Comparison of ENCODE assay signal across 1 cellular context in the genomic region with DNA sequence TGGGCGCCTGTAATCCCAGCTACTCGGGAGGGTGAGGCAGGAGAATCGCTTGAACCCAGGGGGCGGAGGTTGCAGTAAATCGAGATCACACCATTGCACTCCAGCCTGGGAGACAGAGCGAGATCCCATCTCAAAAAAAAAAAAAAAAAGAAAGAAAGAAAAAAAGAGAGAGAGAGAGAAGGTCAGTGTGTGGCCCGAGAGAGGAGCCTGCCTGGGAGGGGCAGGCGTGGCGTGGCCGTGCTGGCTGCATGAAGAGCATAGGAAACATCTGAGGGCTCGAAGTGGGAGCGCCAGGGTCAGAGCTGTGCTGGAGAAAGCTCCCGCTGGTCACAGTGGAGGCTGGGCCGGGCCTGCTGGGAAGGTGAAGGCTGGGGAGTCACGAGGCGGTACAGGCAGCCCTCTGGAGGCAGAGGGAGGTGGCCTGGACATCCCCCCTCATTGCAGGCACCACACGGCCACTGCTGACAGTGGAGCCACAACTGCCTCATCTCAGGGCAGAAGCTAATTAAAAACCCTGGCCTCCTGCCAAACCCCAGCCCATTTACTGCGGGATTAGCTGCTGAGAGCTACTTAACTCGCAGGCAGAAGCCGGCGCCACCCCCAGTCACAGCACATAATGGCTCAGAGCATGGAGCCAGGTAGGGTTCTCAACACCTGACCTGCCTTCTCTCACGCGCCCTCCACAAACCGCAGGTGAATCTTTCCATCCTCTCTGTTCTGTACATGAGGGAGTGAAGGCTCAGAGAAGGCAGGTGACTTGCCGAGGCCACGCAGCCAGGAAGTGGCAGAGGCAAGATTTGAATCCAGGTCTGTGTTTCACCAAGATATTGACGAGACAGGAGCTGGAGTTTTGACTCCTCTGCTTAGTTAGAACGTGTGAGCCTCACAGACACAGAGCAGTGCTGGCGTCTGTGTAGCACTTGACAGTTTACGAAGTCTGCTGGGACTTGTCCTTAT.
TF ChIP-seq lines count a peak whose summit lies in the region.

No MANE protein-coding gene starts in this region.

TF ChIP-seq in K562, 482 proteins besides CTCF, POLR2A, EP300 and RAD21 (continued from another document):
- TF ChIP-seq, protein P1, sequence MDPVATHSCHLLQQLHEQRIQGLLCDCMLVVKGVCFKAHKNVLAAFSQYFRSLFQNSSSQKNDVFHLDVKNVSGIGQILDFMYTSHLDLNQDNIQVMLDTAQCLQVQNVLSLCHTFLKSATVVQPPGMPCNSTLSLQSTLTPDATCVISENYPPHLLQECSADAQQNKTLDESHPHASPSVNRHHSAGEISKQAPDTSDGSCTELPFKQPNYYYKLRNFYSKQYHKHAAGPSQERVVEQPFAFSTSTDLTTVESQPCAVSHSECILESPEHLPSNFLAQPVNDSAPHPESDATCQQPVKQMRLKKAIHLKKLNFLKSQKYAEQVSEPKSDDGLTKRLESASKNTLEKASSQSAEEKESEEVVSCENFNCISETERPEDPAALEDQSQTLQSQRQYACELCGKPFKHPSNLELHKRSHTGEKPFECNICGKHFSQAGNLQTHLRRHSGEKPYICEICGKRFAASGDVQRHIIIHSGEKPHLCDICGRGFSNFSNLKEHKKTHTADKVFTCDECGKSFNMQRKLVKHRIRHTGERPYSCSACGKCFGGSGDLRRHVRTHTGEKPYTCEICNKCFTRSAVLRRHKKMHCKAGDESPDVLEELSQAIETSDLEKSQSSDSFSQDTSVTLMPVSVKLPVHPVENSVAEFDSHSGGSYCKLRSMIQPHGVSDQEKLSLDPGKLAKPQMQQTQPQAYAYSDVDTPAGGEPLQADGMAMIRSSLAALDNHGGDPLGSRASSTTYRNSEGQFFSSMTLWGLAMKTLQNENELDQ (CRISPR knock-in tag; IDR thresholded peaks at IDR 0.05; ENCODE audit: borderline replicate concordance), result no peak
- no peak for TF ChIP-seq SLC30A9 (CRISPR knock-in tag; IDR thresholded peaks at IDR 0.05)
- TF ChIP-seq GABPA (tag; conservative IDR thresholded peaks at IDR 0.05; ENCODE audit: low read depth), result no peak
- TF ChIP-seq ZNF134 (CRISPR knock-in tag; conservative IDR thresholded peaks at IDR 0.05), result peak; percentile 73; the same call in 1 of the 2 replicates
- no peak for TF ChIP-seq RBFOX2 (IDR thresholded peaks at IDR 0.05; ENCODE audit: low read depth, low read length)
- TF ChIP-seq, protein P2, sequence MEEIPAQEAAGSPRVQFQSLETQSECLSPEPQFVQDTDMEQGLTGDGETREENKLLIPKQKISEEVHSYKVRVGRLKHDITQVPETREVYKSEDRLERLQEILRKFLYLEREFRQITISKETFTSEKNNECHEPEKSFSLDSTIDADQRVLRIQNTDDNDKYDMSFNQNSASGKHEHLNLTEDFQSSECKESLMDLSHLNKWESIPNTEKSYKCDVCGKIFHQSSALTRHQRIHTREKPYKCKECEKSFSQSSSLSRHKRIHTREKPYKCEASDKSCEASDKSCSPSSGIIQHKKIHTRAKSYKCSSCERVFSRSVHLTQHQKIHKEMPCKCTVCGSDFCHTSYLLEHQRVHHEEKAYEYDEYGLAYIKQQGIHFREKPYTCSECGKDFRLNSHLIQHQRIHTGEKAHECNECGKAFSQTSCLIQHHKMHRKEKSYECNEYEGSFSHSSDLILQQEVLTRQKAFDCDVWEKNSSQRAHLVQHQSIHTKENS (CRISPR knock-in tag; IDR thresholded peaks at IDR 0.05), result no peak
- TF ChIP-seq POLR2G (IDR thresholded peaks at IDR 0.05; ENCODE audit: low read depth, low read length), result no peak
- no peak for TF ChIP-seq MEF2D (tag; conservative IDR thresholded peaks at IDR 0.05; ENCODE audit: low read depth)
- no peak for TF ChIP-seq CBX3 (IDR thresholded peaks at IDR 0.05; ENCODE audit: borderline replicate concordance in 1 of 2, low read length in 2 of 2)
- peak; percentile 96 for TF ChIP-seq NFIC (IDR thresholded peaks at IDR 0.05)
- 0 out of 2 replicates have a peak, but pooled peaks have one; percentile 15 for TF ChIP-seq ESRRA (IDR thresholded peaks at IDR 0.05; ENCODE audit: borderline replicate concordance, low read depth)
- no peak for TF ChIP-seq TCF7 (IDR thresholded peaks at IDR 0.05; ENCODE audit: borderline replicate concordance)
- no peak for TF ChIP-seq POU5F1 (IDR thresholded peaks at IDR 0.05; ENCODE audit: borderline replicate concordance, low read depth, low read length, partially characterized antibody)
- no peak for TF ChIP-seq SMAD4 (CRISPR knock-in tag; conservative IDR thresholded peaks at IDR 0.05)
